ENCODE assay signal across 21 cellular contexts in genomic region chr5:173944512-173944911, GRCh38. TPM values are rescaled to one million over a fixed set of nuclear protein-coding genes. Genes with fewer than 3 reads are reported as not detected.
DNase-seq lines count a peak whose midpoint lies in the region; ATAC-seq, FAIRE-seq and TF ChIP-seq lines count a peak whose summit lies in the region.
"Had no signal": no experiment of that assay in that cellular context is flagged by ENCODE, and none has a peak within 500 bp of the region (broad histone marks: within the 10 kb centered on the region; RNA-seq: fewer than 3 reads in every experiment).

No MANE protein-coding gene starts in this region.

- no peaks in the 10 kb centered on the region; the same call in 1 of the 2 replicates for H3K23me2 ChIP-seq in H1 (ENCODE audit: low read depth, low read length)

- no peaks in the 10 kb centered on the region for H3K27me3 ChIP-seq in MG63
- no peaks in the 10 kb centered on the region for H3K27me3 ChIP-seq in H1 (replicated peaks in 1 of 4; ENCODE audit: control insufficient read depth in 3 of 4, extremely low read depth in 1 of 4, insufficient read depth in 3 of 4, low read length in 3 of 4)
- no peaks in the 10 kb centered on the region for H3K27me3 ChIP-seq in left lung
- H3K27me3 ChIP-seq in thyroid gland: no peaks in the 10 kb centered on the region
- H3K27me3 ChIP-seq in sigmoid colon: no peaks in the 10 kb centered on the region
- H3K27me3 ChIP-seq: ascending aorta had no signal

- no peaks in the 10 kb centered on the region for H3K27me3 Mint-ChIP-seq in activated naive CD4-positive, alpha-beta T cell treated with anti-CD3 and anti-CD28 coated beads for 36 hours (ENCODE audit: low read depth)
- H3K27me3 Mint-ChIP-seq: activated CD4-positive, alpha-beta T cell treated with anti-CD3 and anti-CD28 coated beads, Interleukin-2, amount 10 ng/mL, durations not matched to agents 24 days and 14 days had no signal

- no peak overlapping the region for H3K4me3 ChIP-seq in MG63
- no peak overlapping the region for H3K4me3 ChIP-seq in H1 (ENCODE audit: extremely low read depth in 1 of 4, insufficient read depth in 2 of 4, low read depth in 3 of 4, low read length in 4 of 4)
- H3K4me3 ChIP-seq in left lung: no peak overlapping the region
- H3K4me3 ChIP-seq in thyroid gland (replicated peaks in 1 of 3): no peak overlapping the region
- H3K4me3 ChIP-seq in sigmoid colon: no peak overlapping the region
- H3K4me3 ChIP-seq: ascending aorta, thoracic aorta had no signal

- H4K8ac ChIP-seq in H1 (ENCODE audit: extremely low read depth, insufficient read depth, low read length): no peak overlapping the region

- H3K4me2 ChIP-seq in H1 (ENCODE audit: insufficient read depth in 1 of 2, low read depth in 2 of 2, low read length in 2 of 2): no peak overlapping the region

- H2AFZ ChIP-seq in H1 (ENCODE audit: low read length): no peak overlapping the region

- CTCF ChIA-PET in H1 (lab: Charles Lee; ENCODE audit: partially characterized antibody): interaction anchor here (1.8 kb wide), 2 partner anchors 19 to 29 kb away, joined by 10 read pairs; no protein-coding TSS in a partner anchor
- CTCF ChIA-PET in activated naive CD4-positive, alpha-beta T cell treated with anti-CD3 and anti-CD28 coated beads for 36 hours (lab: Charles Lee): no interaction called here

- H2BK5ac ChIP-seq in H1 (ENCODE audit: low read depth, low read length): no peak overlapping the region

- peak overlapping the region; percentile 74; the same call in 1 of the 2 replicates for H2BK20ac ChIP-seq in H1 (ENCODE audit: low read length)

- FAIRE-seq in H1 (lab: Jason Lieb, UNC): no peak

- 75% methylated on average over 2 of the region's 2 CpGs; no CpG with 5 or more reads in 1 of the 2 experiments for WGBS in H1 (ENCODE audit: extremely low coverage in 1 of 2, insufficient coverage in 1 of 2, insufficient read length in 1 of 2, insufficient replicate concordance in 2 of 2, low coverage in 1 of 2, low lambda C conversion rate in 2 of 2, missing lambda C conversion rate in 1 of 2), 2 experiments
- 19 to 25% methylated on average over 2 of the region's 2 CpGs for WGBS in thyroid gland, 2 donors
- 86% methylated on average over 2 of the region's 2 CpGs for WGBS in sigmoid colon, 2 donors

- H2BK15ac ChIP-seq in H1 (ENCODE audit: low read length): no peak overlapping the region

- H3K36me3 ChIP-seq in MG63 (no peaks in the 10 kb centered on the region), H1 (ENCODE audit: control insufficient read depth in 2 of 4, insufficient read depth in 4 of 4, low read length in 3 of 4) (peaks cover 0 to 8% (median 2%) of the 10 kb centered on the region in 4 experiments; a peak in 4 of 8 replicates), left lung (peaks cover 0 to 46% of the 10 kb centered on the region in 2 donors), thyroid gland (peaks cover 0 to 10% of the 10 kb centered on the region in 2 donors), sigmoid colon (peaks cover 0 to 44% (median 0%) of the 10 kb centered on the region in 4 donors)

- no peak for TF ChIP-seq EP300 in H1 (IDR thresholded peaks at IDR 0.05; ENCODE audit: borderline replicate concordance in 1 of 2, low read depth in 2 of 2, low read length in 2 of 2)
- TF ChIP-seq EP300 in sigmoid colon (IDR thresholded peaks at IDR 0.05): no peak

- H3K14ac ChIP-seq in H1 (ENCODE audit: insufficient read length): no peak overlapping the region

- no peaks in the 10 kb centered on the region for H3K79me2 ChIP-seq in H1 (ENCODE audit: control insufficient read depth in 1 of 2, insufficient read depth in 2 of 2, low read length in 2 of 2)

- peaks cover 0 to 11% (median 7%) of the 10 kb centered on the region in 4 experiments; a peak in 4 of 7 replicates for H3K4me1 ChIP-seq in H1 (replicated peaks in 1 of 4; ENCODE audit: control insufficient read depth in 3 of 4, insufficient read depth in 4 of 4, low read length in 3 of 4)
- peaks cover 21 to 54% of the 10 kb centered on the region in 2 donors for H3K4me1 ChIP-seq in left lung
- H3K4me1 ChIP-seq in thyroid gland: peaks cover 31 to 34% of the 10 kb centered on the region in 2 donors
- H3K4me1 ChIP-seq in sigmoid colon: peaks cover 0 to 28% (median 19%) of the 10 kb centered on the region in 4 donors

- no peaks in the 10 kb centered on the region for H4K20me1 ChIP-seq in H1 (replicated peaks in 1 of 2; ENCODE audit: control insufficient read depth in 1 of 2, insufficient read depth in 2 of 2, low read length in 2 of 2)

- H3K4me1 Mint-ChIP-seq in activated naive CD4-positive, alpha-beta T cell treated with anti-CD3 and anti-CD28 coated beads for 36 hours (ENCODE audit: low read depth): no peaks in the 10 kb centered on the region
- H3K4me1 Mint-ChIP-seq: activated CD4-positive, alpha-beta T cell treated with anti-CD3 and anti-CD28 coated beads, Interleukin-2, amount 10 ng/mL, durations not matched to agents 24 days and 14 days; stimulated activated effector memory CD8-positive, alpha-beta T cell treated with anti-CD3 and anti-CD28 coated beads, Interleukin-12 subunit alpha, Interleukin-12 subunit beta, amount 100 ng/mL, for 72 hours had no signal

- H3K9me3 ChIP-seq in MG63 (no peaks in the 10 kb centered on the region), H1 (ENCODE audit: insufficient read depth in 2 of 2, low read depth in 1 of 2, low read length in 1 of 2) (no peaks in the 10 kb centered on the region), left lung (no peaks in the 10 kb centered on the region), thyroid gland (no peaks in the 10 kb centered on the region), sigmoid colon (no peaks in the 10 kb centered on the region)
- H3K9me3 ChIP-seq: ascending aorta, thoracic aorta had no signal

- no peak overlapping the region for H2AK5ac ChIP-seq in H1 (ENCODE audit: low read depth, low read length)

- no peak overlapping the region for H3K4ac ChIP-seq in H1 (replicated peaks; ENCODE audit: insufficient read length, low read depth, low read length)

- H3K9me3 Mint-ChIP-seq in activated naive CD4-positive, alpha-beta T cell treated with anti-CD3 and anti-CD28 coated beads for 36 hours: no peaks in the 10 kb centered on the region
- H3K9me3 Mint-ChIP-seq: activated CD4-positive, alpha-beta T cell treated with anti-CD3 and anti-CD28 coated beads, Interleukin-2, amount 10 ng/mL, durations not matched to agents 24 days and 14 days; activated naive CD4-positive, alpha-beta T cell treated with anti-CD3 and anti-CD28 coated beads, Interleukin-2, amount 50 U/mL, for 72 hours; stimulated activated effector memory CD8-positive, alpha-beta T cell treated with anti-CD3 and anti-CD28 coated beads, Interleukin-12 subunit alpha, Interleukin-12 subunit beta, amount 100 ng/mL, for 72 hours had no signal

- H3K18ac ChIP-seq in H1 (ENCODE audit: extremely low read depth, low read length): no peak overlapping the region

- no peak overlapping the region for H3K23ac ChIP-seq in H1 (ENCODE audit: insufficient read length)

- intact Hi-C loops in left lung (cut with DNase I): no loop called here
- intact Hi-C loops in thyroid gland (cut with DNase I): no loop called here
- intact Hi-C loops in activated naive CD4-positive, alpha-beta T cell treated with anti-CD3 and anti-CD28 coated beads for 36 hours (cut with micrococcal nuclease): no loop called here
- intact Hi-C loops in sigmoid colon (cut with DNase I): loop anchor here (1.0 kb wide), 1 partner anchor 11 kb away; no protein-coding TSS in a partner anchor

- no peak overlapping the region for H3K27ac Mint-ChIP-seq in activated naive CD4-positive, alpha-beta T cell treated with anti-CD3 and anti-CD28 coated beads for 36 hours
- H3K27ac Mint-ChIP-seq: activated CD4-positive, alpha-beta T cell treated with anti-CD3 and anti-CD28 coated beads, Interleukin-2, amount 10 ng/mL, durations not matched to agents 24 days and 14 days; activated naive CD4-positive, alpha-beta T cell treated with anti-CD3 and anti-CD28 coated beads, Interleukin-2, amount 50 U/mL, for 72 hours; stimulated activated effector memory CD8-positive, alpha-beta T cell treated with anti-CD3 and anti-CD28 coated beads, Interleukin-12 subunit alpha, Interleukin-12 subunit beta, amount 100 ng/mL, for 72 hours had no signal

- H3K27ac ChIP-seq in H1 (ENCODE audit: low read depth, low read length) (no peak overlapping the region), left lung (peak overlapping the region in 1 of 2 donors; percentile 61), thyroid gland (peak overlapping the region in 2 of 3 donors; percentile 18 to 86), sigmoid colon (no peak overlapping the region)
- H3K27ac ChIP-seq: ascending aorta, HL-60, RWPE1, thoracic aorta had no signal

- no peak for TF ChIP-seq RAD21 in H1 (IDR thresholded peaks at IDR 0.05 in 1 of 2, conservative IDR thresholded peaks at IDR 0.05 in 1 of 2; ENCODE audit: low read depth in 2 of 2, low read length in 2 of 2)

- H4K5ac ChIP-seq in H1 (ENCODE audit: insufficient read length, low read depth, low read length): no peak overlapping the region

- peaks cover 8% of the 10 kb centered on the region for H3K36me3 Mint-ChIP-seq in activated naive CD4-positive, alpha-beta T cell treated with anti-CD3 and anti-CD28 coated beads for 36 hours (ENCODE audit: low read depth)
- H3K36me3 Mint-ChIP-seq: activated naive CD4-positive, alpha-beta T cell treated with anti-CD3 and anti-CD28 coated beads, Interleukin-2, amount 50 U/mL, for 72 hours had no signal

- H2BK120ac ChIP-seq in H1 (replicated peaks; ENCODE audit: low read depth, low read length): no peak overlapping the region

- DNase-seq in MG63 (peak; percentile 57), H1 (ENCODE audit: low read depth in 1 of 2, low spot score in 2 of 2) (no peak), left lung (peak in 1 of 2 donors; percentile 64), thyroid gland (peak; percentile 51 to 59), T-helper 1 cell (no peak), sigmoid colon (no peak)
- DNase-seq in activated naive CD4-positive, alpha-beta T cell treated with anti-CD3 and anti-CD28 coated beads for 36 hours: no peak
- DNase-seq: activated CD4-positive, alpha-beta T cell treated with anti-CD3 and anti-CD28 coated beads, Interleukin-2, amount 10 ng/mL, durations not matched to agents 24 days and 14 days; mammary epithelial cell; NCI-H1092; NCI-H187 treated with DMSO at 0.1 percent for 48 hours; NCI-H526 had no signal

- H3K56ac ChIP-seq in H1 (replicated peaks; ENCODE audit: insufficient read length, low read depth, low read length): no peak overlapping the region

- POLR2A ChIA-PET in H1 (lab: Charles Lee; ENCODE audit: partially characterized antibody): interaction anchor here (6.6 kb wide), 1 partner anchor 19 kb away, joined by 62 read pairs; no protein-coding TSS in a partner anchor

- no peak overlapping the region for H4K91ac ChIP-seq in H1 (replicated peaks; ENCODE audit: insufficient read length, low read length)

- no peak overlapping the region for H2BK12ac ChIP-seq in H1 (ENCODE audit: low read depth, low read length)

- TF ChIP-seq POLR2A in H1 (IDR thresholded peaks at IDR 0.05; ENCODE audit: control extremely low read depth in 1 of 2, low read depth in 2 of 2, low read length in 2 of 2): no peak
- TF ChIP-seq POLR2A in thyroid gland (IDR thresholded peaks at IDR 0.05): peak in 1 of 2 donors; percentile 12
- no peak for TF ChIP-seq POLR2A in sigmoid colon (IDR thresholded peaks at IDR 0.05)

- H3K4me3 Mint-ChIP-seq in activated naive CD4-positive, alpha-beta T cell treated with anti-CD3 and anti-CD28 coated beads for 36 hours: no peak overlapping the region
- H3K4me3 Mint-ChIP-seq: activated CD4-positive, alpha-beta T cell treated with anti-CD3 and anti-CD28 coated beads, Interleukin-2, amount 10 ng/mL, durations not matched to agents 24 days and 14 days; stimulated activated effector memory CD8-positive, alpha-beta T cell treated with anti-CD3 and anti-CD28 coated beads, Interleukin-12 subunit alpha, Interleukin-12 subunit beta, amount 100 ng/mL, for 72 hours had no signal

- no peaks in the 10 kb centered on the region for H3K79me1 ChIP-seq in H1 (ENCODE audit: low read depth, low read length)

- no peak overlapping the region for H3K9ac ChIP-seq in H1 (replicated peaks in 1 of 4; ENCODE audit: extremely low read depth in 1 of 4, low read depth in 3 of 4, low read length in 3 of 4)

- peak; percentile 92 for ATAC-seq in left lung
- ATAC-seq: activated naive CD4-positive, alpha-beta T cell treated with anti-CD3 and anti-CD28 coated beads, Interleukin-2, amount 50 U/mL, for 72 hours; SK-N-SH treated with all-trans-retinoic acid at 6 μM for 48 hours; stimulated activated effector memory CD8-positive, alpha-beta T cell treated with anti-CD3 and anti-CD28 coated beads, Interleukin-12 subunit alpha, Interleukin-12 subunit beta, amount 100 ng/mL, for 72 hours had no signal

- TF ChIP-seq CTCF in H1 (IDR thresholded peaks at IDR 0.05; ENCODE audit: control extremely low read depth in 1 of 3, insufficient read depth in 1 of 3, low read depth in 1 of 3, low read length in 3 of 3) (no peak), left lung (IDR thresholded peaks at IDR 0.05) (no peak), thyroid gland (IDR thresholded peaks at IDR 0.05) (no peak), sigmoid colon (IDR thresholded peaks at IDR 0.05) (no peak)

RNA-seq across cellular contexts. Expression of gene C5orf47, which starts 44.5 kb away (rescaled TPM):
- not detected in 2 replicates for total RNA-seq in MG63 (2014; rRNA removed; shearing (Covaris generic); ENCODE audit: low replicate concordance)
- 0.29 TPM in 1 of 2 replicates, not detected in the other for total RNA-seq in H1 (2021; fragmentation: NEBNext Ultra II Directional; extraction: Animal tissue kit (Norgen Biotek cat#: 25700))
- polyA plus RNA-seq in H1 (2011; rRNA removed) (0.09 and 0.11 TPM in 2 replicates), sigmoid colon (not detected)
- 0.27 TPM for polyA plus RNA-seq in H1 (2011; cell fraction: cytosol; rRNA removed)
- 0.06 TPM for polyA plus RNA-seq in H1 (2011; cell fraction: nucleus; rRNA removed)
- 0.07 to 0.08 TPM in 2 of 4 replicates, not detected in the others for polyA plus RNA-seq in H1 (2012, experiment 1 of 2)
- not detected for polyA plus RNA-seq in H1 (2012, experiment 2 of 2)
- polyA plus RNA-seq in H1 (2013, experiment 1 of 2): 0.16 TPM
- 0.11 TPM for polyA plus RNA-seq in H1 (2013, experiment 2 of 2)
- not detected in 2 replicates for polyA minus RNA-seq in H1 (2011; rRNA and poly(A)+ RNA removed)
- not detected for polyA minus RNA-seq in H1 (2011; cell fraction: cytosol; rRNA and poly(A)+ RNA removed)
- polyA minus RNA-seq in H1 (2011; cell fraction: nucleus; rRNA and poly(A)+ RNA removed): not detected
- total RNA-seq in left lung (under 1 TPM in 1 of 2 donors, not detected in 1; 0.13 TPM), thyroid gland (under 1 TPM in 2 of 4 donors, not detected in 2; 0.13 to 0.22 TPM), sigmoid colon (not detected)
- total RNA-seq in activated naive CD4-positive, alpha-beta T cell treated with anti-CD3 and anti-CD28 coated beads for 36 hours: not detected
- total RNA-seq: activated CD4-positive, alpha-beta T cell treated with anti-CD3 and anti-CD28 coated beads, Interleukin-2, amount 10 ng/mL, durations not matched to agents 24 days and 14 days; activated naive CD4-positive, alpha-beta T cell treated with anti-CD3 and anti-CD28 coated beads, Interleukin-2, amount 50 U/mL, for 72 hours; ascending aorta; fibroblast of villous mesenchyme; mammary epithelial cell; T-helper 2 cell treated with Interferon-gamma antibody and Interleukin-4, amounts not matched to agents 100 ng/mL and 5 ng/mL, for 36 hours had no signal
- polyA plus RNA-seq: mammary epithelial cell had no signal

RNA-seq across cellular contexts. Expression of gene CPEB4, which starts 56.4 kb away (rescaled TPM):
- total RNA-seq in MG63 (2014; rRNA removed; shearing (Covaris generic); ENCODE audit: low replicate concordance): 2.4 and 3.6 TPM in 2 replicates
- total RNA-seq in H1 (2021; fragmentation: NEBNext Ultra II Directional; extraction: Animal tissue kit (Norgen Biotek cat#: 25700)): 13.4 and 14.3 TPM in 2 replicates
- polyA plus RNA-seq in H1 (2011; rRNA removed): 5.7 and 8.4 TPM in 2 replicates
- polyA plus RNA-seq in H1 (2011; cell fraction: cytosol; rRNA removed): 5.6 TPM
- 6.6 TPM for polyA plus RNA-seq in H1 (2011; cell fraction: nucleus; rRNA removed)
- polyA plus RNA-seq in H1 (2012, experiment 1 of 2): 8.2 to 11.1 TPM (median 9.9 TPM) in 4 replicates
- 0.79 TPM for polyA plus RNA-seq in H1 (2012, experiment 2 of 2)
- 5.9 TPM for polyA plus RNA-seq in H1 (2013, experiment 1 of 2)
- polyA plus RNA-seq in H1 (2013, experiment 2 of 2): 4.8 TPM
- 33.2 and 45.1 TPM in 2 replicates for polyA minus RNA-seq in H1 (2011; rRNA and poly(A)+ RNA removed)
- 8.7 TPM for polyA minus RNA-seq in H1 (2011; cell fraction: cytosol; rRNA and poly(A)+ RNA removed)
- 22.2 TPM for polyA minus RNA-seq in H1 (2011; cell fraction: nucleus; rRNA and poly(A)+ RNA removed)
- 10 to 100 TPM; 52.5 to 59.6 TPM for total RNA-seq in left lung
- 10 to 100 TPM; 51.5 to 69.5 (median 66.1) TPM for total RNA-seq in thyroid gland
- 1 to 10 TPM; 7.6 to 7.8 TPM for total RNA-seq in activated naive CD4-positive, alpha-beta T cell treated with anti-CD3 and anti-CD28 coated beads for 36 hours
- 10 to 100 TPM; 27.8 to 66.2 (median 32.0) TPM for total RNA-seq in sigmoid colon
- polyA plus RNA-seq in sigmoid colon: 10 to 100 TPM in 1 of 3 donors, 1 to 10 TPM in 2; 6.0 to 10.3 (median 8.4) TPM

Comparison
In these comparisons a context has a peak if more than half of its experiments do, and no peak if none do; other contexts are left out.
1. DNase-seq: peak in MG63 (single experiment) and thyroid gland (2 of 2); none in H1 (0 of 2), T-helper 1 cell (0 of 5), activated naive CD4-positive, alpha-beta T cell treated with anti-CD3 and anti-CD28 coated beads for 36 hours (single experiment) and sigmoid colon (single experiment).
2. H3K27ac ChIP-seq: peak in thyroid gland (2 of 3); none in H1 (single experiment) and sigmoid colon (0 of 4).